In genomic region chr12:65886996-65887395, GRCh38 we compare ENCODE assay signal across 1 cellular context.
TF ChIP-seq lines count a peak whose summit lies in the region.

No MANE protein-coding gene starts in this region.

TF ChIP-seq in K562, 482 proteins besides CTCF, POLR2A, EP300 and RAD21 (continued from another document):
- TF ChIP-seq TAF9B (IDR thresholded peaks at IDR 0.05; ENCODE audit: partially characterized antibody): no peak
- TF ChIP-seq CBX3 (IDR thresholded peaks at IDR 0.05; ENCODE audit: borderline replicate concordance in 1 of 2, low read length in 2 of 2): no peak
- no peak for TF ChIP-seq PHB (CRISPR knock-in tag; IDR thresholded peaks at IDR 0.05)
- TF ChIP-seq NR2F6 (CRISPR knock-in tag; IDR thresholded peaks at IDR 0.05): no peak
- TF ChIP-seq SIN3A (IDR thresholded peaks at IDR 0.05; ENCODE audit: borderline replicate concordance in 2 of 2, control insufficient read depth in 1 of 2, low read depth in 2 of 2, low read length in 2 of 2): no peak
- TF ChIP-seq ZNF644 (tag; IDR thresholded peaks at IDR 0.05; ENCODE audit: low read depth): no peak
